Comparison of ENCODE assay signal across 14 cellular contexts in the genomic region with DNA sequence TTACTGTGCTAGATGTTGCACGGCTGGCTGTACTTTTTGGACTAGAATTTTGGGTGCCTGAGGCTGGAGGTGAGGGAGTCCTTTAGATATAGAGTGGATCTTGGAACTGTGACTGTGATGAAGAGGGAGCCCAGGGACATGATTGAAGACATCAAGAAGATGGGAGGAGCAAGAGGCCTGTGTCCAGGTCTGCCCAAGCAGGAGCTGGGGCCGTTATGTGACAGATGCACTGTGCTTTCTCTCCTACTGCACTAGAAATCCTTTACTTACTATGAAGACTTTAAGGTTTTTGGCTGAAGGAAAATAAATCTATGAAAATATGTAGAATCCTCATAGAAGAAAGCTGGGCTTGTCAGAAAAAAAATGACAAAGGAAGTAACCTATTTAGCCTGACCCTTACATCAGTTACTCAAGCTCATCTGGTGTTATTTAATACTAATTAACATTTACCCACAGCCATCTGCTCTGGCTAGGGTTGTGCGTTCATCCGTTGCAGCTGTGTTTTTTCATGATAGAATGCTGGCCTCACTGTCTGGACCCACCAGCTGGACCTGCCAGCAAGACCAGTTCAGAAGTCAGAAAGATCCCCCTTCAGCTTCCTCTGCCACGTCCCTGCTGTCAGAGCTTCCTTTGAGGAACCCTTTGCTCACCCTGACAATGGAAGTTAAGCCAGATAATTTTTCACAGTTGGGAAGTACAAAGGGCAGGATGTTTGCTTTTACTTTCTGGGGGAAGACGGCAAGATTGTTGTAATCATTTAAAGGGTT. TPM values are rescaled to one million over a fixed set of nuclear protein-coding genes. Genes with fewer than 3 reads are reported as not detected.
DNase-seq lines count a peak whose midpoint lies in the region; ATAC-seq and TF ChIP-seq lines count a peak whose summit lies in the region.
"Had no signal": no experiment of that assay in that cellular context is flagged by ENCODE, and none has a peak within 500 bp of the region (broad histone marks: within the 10 kb centered on the region; RNA-seq: fewer than 3 reads in every experiment).

No MANE protein-coding gene starts in this region.

- peak overlapping the region; percentile 40 for H3K4me3 Mint-ChIP-seq in endothelial cell (ENCODE audit: unreplicated experiment)
- H3K4me3 Mint-ChIP-seq in progenitor cell of endocrine pancreas (ENCODE audit: low read depth) = no peak overlapping the region
- H3K4me3 Mint-ChIP-seq: T-helper 1 cell treated with Interleukin-12 subunit alpha and Interleukin-12 subunit beta and Interleukin-4 antibody, amounts not matched to agents 30 μg/mL and 1 μg/mL, for 36 hours had no signal

- H3K4me1 Mint-ChIP-seq in endothelial cell (ENCODE audit: unreplicated experiment) (peaks cover 50% of the 10 kb centered on the region), progenitor cell of endocrine pancreas (ENCODE audit: low read depth) (peaks cover 4% of the 10 kb centered on the region)

- DNase-seq in DMS153 treated with DMSO at 0.1 percent for 48 hours (lab: John Stamatoyannopoulos, UW; ENCODE audit: unreplicated experiment) = peak; percentile 48
- no peak for DNase-seq in DMS153 (lab: John Stamatoyannopoulos, UW)
- peak; percentile 63 to 90 for DNase-seq in NCI-H524 (lab: John Stamatoyannopoulos, UW)
- peak; percentile 36 for DNase-seq in endothelial cell (ENCODE audit: low spot score)
- DNase-seq in progenitor cell of endocrine pancreas (ENCODE audit: low spot score, unreplicated experiment) = no peak
- DNase-seq in SW 1271 (lab: John Stamatoyannopoulos, UW) = no peak
- DNase-seq in uterus = no peak
- DNase-seq: dorsolateral prefrontal cortex; GOT3; NCI-H2227 treated with DMSO at 0.1 percent for 48 hours; stimulated activated CD8-positive, alpha-beta memory T cell treated with anti-CD3 and anti-CD28 coated beads, Interleukin-4, amount 100 ng/mL, for 48 hours had no signal

- H3K27ac ChIP-seq in uterus = no peak overlapping the region
- H3K27ac ChIP-seq: 22Rv1, dorsolateral prefrontal cortex had no signal

- no peaks in the 10 kb centered on the region for H3K36me3 ChIP-seq in uterus

- no peaks in the 10 kb centered on the region for H3K9me3 Mint-ChIP-seq in endothelial cell (ENCODE audit: unreplicated experiment)
- H3K9me3 Mint-ChIP-seq in progenitor cell of endocrine pancreas (ENCODE audit: low read depth) = no peaks in the 10 kb centered on the region
- H3K9me3 Mint-ChIP-seq: T-helper 1 cell treated with Interleukin-12 subunit alpha and Interleukin-12 subunit beta and Interleukin-4 antibody, amounts not matched to agents 30 μg/mL and 1 μg/mL, for 36 hours had no signal

- ATAC-seq in GM19452 (IDR thresholded peaks at IDR 0.05; ENCODE audit: unreplicated experiment) = no peak

- no peaks in the 10 kb centered on the region for H3K9me3 ChIP-seq in uterus

- H3K36me3 Mint-ChIP-seq in endothelial cell (ENCODE audit: low read depth, unreplicated experiment) (peaks cover 32% of the 10 kb centered on the region), progenitor cell of endocrine pancreas (ENCODE audit: insufficient read depth) (peaks cover 10% of the 10 kb centered on the region)

- TF ChIP-seq POLR2A in uterus (IDR thresholded peaks at IDR 0.05) = no peak

- H3K4me3 ChIP-seq in uterus = no peak overlapping the region
- H3K4me3 ChIP-seq: dorsolateral prefrontal cortex had no signal

- peak overlapping the region; percentile 89 for H3K27ac Mint-ChIP-seq in endothelial cell (ENCODE audit: unreplicated experiment)
- H3K27ac Mint-ChIP-seq in progenitor cell of endocrine pancreas = peak overlapping the region; percentile 5
- H3K27ac Mint-ChIP-seq: T-helper 1 cell treated with Interleukin-12 subunit alpha and Interleukin-12 subunit beta and Interleukin-4 antibody, amounts not matched to agents 30 μg/mL and 1 μg/mL, for 36 hours had no signal

- H3K27me3 Mint-ChIP-seq in endothelial cell (ENCODE audit: unreplicated experiment) (peaks cover 5% of the 10 kb centered on the region), progenitor cell of endocrine pancreas (no peaks in the 10 kb centered on the region)

- H3K27me3 ChIP-seq in uterus = no peaks in the 10 kb centered on the region
- H3K27me3 ChIP-seq: dorsolateral prefrontal cortex had no signal

- intact Hi-C loops in uterus (cut with DNase I; ENCODE audit: low total_unique reads) = no loop called here

- H3K4me1 ChIP-seq in uterus = no peaks in the 10 kb centered on the region

- TF ChIP-seq CTCF in endothelial cell (IDR thresholded peaks at IDR 0.05; ENCODE audit: unreplicated experiment) (no peak), progenitor cell of endocrine pancreas (IDR thresholded peaks at IDR 0.05; ENCODE audit: unreplicated experiment) (no peak), uterus (IDR thresholded peaks at IDR 0.05) (no peak)

RNA-seq across cellular contexts. Expression of a gene that starts 16.7 kb away (rescaled TPM):
- total RNA-seq in endothelial cell (ENCODE audit: unreplicated experiment) (264 TPM), progenitor cell of endocrine pancreas (86.3 and 91.7 TPM in 2 replicates), uterus (10 to 100 TPM; 54.3 to 93.8 (median 82.1) TPM)

RNA-seq across cellular contexts. Expression of a gene that starts 35.5 kb away (rescaled TPM):
- total RNA-seq in endothelial cell (ENCODE audit: unreplicated experiment) (153 TPM), progenitor cell of endocrine pancreas (45.0 and 53.6 TPM in 2 replicates), uterus (10 to 100 TPM; 21.2 to 61.2 (median 39.4) TPM)

Comparison
In these comparisons a context has a peak if more than half of its experiments do, and no peak if none do; other contexts are left out.
1. DNase-seq: peak in DMS153 treated with DMSO at 0.1 percent for 48 hours (single experiment), NCI-H524 (2 of 2) and endothelial cell (single experiment); none in DMS153 (single experiment), progenitor cell of endocrine pancreas (single experiment), SW 1271 (0 of 2) and uterus (0 of 2).